Comparison of ENCODE assay signal across 15 cellular contexts in the genomic region with DNA sequence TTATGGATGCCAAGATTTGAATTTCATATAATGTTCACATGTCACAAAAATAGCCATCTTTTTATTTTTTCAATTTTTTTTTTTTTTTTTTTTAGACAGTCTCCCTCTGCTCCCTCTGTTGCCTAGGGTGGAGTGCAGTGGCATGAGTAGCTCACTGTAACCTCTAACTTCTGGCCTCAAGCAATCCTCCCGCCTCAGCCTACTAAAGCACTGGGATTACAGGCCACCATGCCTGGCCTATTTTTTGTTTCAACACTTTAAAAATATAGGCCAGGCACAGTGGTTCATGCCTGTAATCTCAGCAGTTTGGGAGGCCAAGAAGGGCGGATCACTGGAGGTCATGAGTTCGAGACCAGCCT.
DNase-seq lines count a peak whose midpoint lies in the region; ATAC-seq and TF ChIP-seq lines count a peak whose summit lies in the region.
"Had no signal": no experiment of that assay in that cellular context is flagged by ENCODE, and none has a peak within 500 bp of the region (broad histone marks: within the 10 kb centered on the region; RNA-seq: fewer than 3 reads in every experiment).

No MANE protein-coding gene starts in this region.

- POLR2A ChIA-PET in HEK293 (lab: Yijun Ruan, JAX), result interaction anchor here (0.6 to 1.3 kb wide), 6 partner anchors 71 to 1280 kb away, joined by 3 to 5 read pairs (median 3); no protein-coding TSS in a partner anchor

- H3K4me3 ChIP-seq in HEK293 (ENCODE audit: low read depth, low read length), result no peak overlapping the region
- H3K4me3 ChIP-seq: BLaER1, SJCRH30, tibial nerve had no signal

- peaks cover 3% of the 10 kb centered on the region; the same call in 1 of the 2 replicates for H3K4me1 ChIP-seq in HEK293 (ENCODE audit: control insufficient read depth, insufficient read depth, low read length)
- H3K4me1 ChIP-seq: BLaER1, SJCRH30 had no signal

- TF ChIP-seq CTCF in HEK293 (tag by site-specific recombination; IDR thresholded peaks at IDR 0.05) (no peak), chondrocyte (IDR thresholded peaks at IDR 0.05) (no peak), osteocyte (IDR thresholded peaks at IDR 0.05) (no peak)

- ATAC-seq in GM18511 (IDR thresholded peaks at IDR 0.05; ENCODE audit: unreplicated experiment) (peak; percentile 9), GM18505 (IDR thresholded peaks at IDR 0.05; ENCODE audit: unreplicated experiment) (no peak), GM18909 (IDR thresholded peaks at IDR 0.05; ENCODE audit: poor library complexity, unreplicated experiment) (no peak)

- no peak overlapping the region for H3K27ac ChIP-seq in HEK293 (ENCODE audit: extremely low read depth, low read depth, low read length)
- H3K27ac ChIP-seq: BLaER1, SJCRH30, tibial nerve had no signal

- H3K4me1 Mint-ChIP-seq in chondrocyte (ENCODE audit: low read depth) (peaks cover 10% of the 10 kb centered on the region), osteocyte (ENCODE audit: unreplicated experiment) (peaks cover 10% of the 10 kb centered on the region)
- H3K4me1 Mint-ChIP-seq: activated CD4-positive, alpha-beta T cell treated with anti-CD3 and anti-CD28 coated beads, Interleukin-2, amount 10 ng/mL, durations not matched to agents 24 days and 14 days; memory B cell had no signal

- peaks cover 1% of the 10 kb centered on the region for H3K27me3 Mint-ChIP-seq in chondrocyte (ENCODE audit: low read depth)
- H3K27me3 Mint-ChIP-seq in osteocyte (ENCODE audit: unreplicated experiment), result no peaks in the 10 kb centered on the region
- H3K27me3 Mint-ChIP-seq: activated CD4-positive, alpha-beta T cell treated with anti-CD3 and anti-CD28 coated beads, Interleukin-2, amount 10 ng/mL, durations not matched to agents 24 days and 14 days had no signal

- CTCF ChIA-PET in HEK293 (lab: Yijun Ruan, JAX), result interaction anchor here (0.5 to 2.5 kb wide), 31 partner anchors 15 to 1792 kb away, joined by 3 to 16 read pairs (median 4); no protein-coding TSS in a partner anchor

- no peaks in the 10 kb centered on the region for H3K36me3 ChIP-seq in HEK293 (ENCODE audit: control insufficient read depth in 2 of 2, insufficient read depth in 1 of 2, low read length in 2 of 2)
- H3K36me3 ChIP-seq: BLaER1, SJCRH30, tibial nerve had no signal

- no peaks in the 10 kb centered on the region for H3K9me3 ChIP-seq in HEK293 (ENCODE audit: control insufficient read depth, insufficient read depth, low read depth, low read length)
- H3K9me3 ChIP-seq: BLaER1, SJCRH30, tibial nerve had no signal

- DNase-seq in chondrocyte (ENCODE audit: low spot score) (no peak), osteocyte (ENCODE audit: extremely low spot score, unreplicated experiment) (no peak)
- DNase-seq in stimulated activated CD8-positive, alpha-beta memory T cell treated with anti-CD3 and anti-CD28 coated beads, Interleukin-4, amount 100 ng/mL, for 48 hours, result no peak

- H3K36me3 Mint-ChIP-seq in chondrocyte (ENCODE audit: low read depth), result no peaks in the 10 kb centered on the region
- no peaks in the 10 kb centered on the region for H3K36me3 Mint-ChIP-seq in osteocyte (ENCODE audit: unreplicated experiment)
- H3K36me3 Mint-ChIP-seq: activated naive CD4-positive, alpha-beta T cell treated with anti-CD3 and anti-CD28 coated beads, Interleukin-2, amount 50 U/mL, for 72 hours; memory B cell; T-cell had no signal

- H3K27ac Mint-ChIP-seq in chondrocyte (ENCODE audit: unreplicated experiment), result peak overlapping the region; percentile 79
- H3K27ac Mint-ChIP-seq in osteocyte (ENCODE audit: unreplicated experiment), result peak overlapping the region; percentile 36
- H3K27ac Mint-ChIP-seq: activated CD4-positive, alpha-beta T cell treated with anti-CD3 and anti-CD28 coated beads, Interleukin-2, amount 10 ng/mL, durations not matched to agents 24 days and 14 days; activated naive CD4-positive, alpha-beta T cell treated with anti-CD3 and anti-CD28 coated beads, Interleukin-2, amount 50 U/mL, for 72 hours; memory B cell; T-cell had no signal

- no peak overlapping the region for H3K4me3 Mint-ChIP-seq in chondrocyte (ENCODE audit: unreplicated experiment)
- no peak overlapping the region for H3K4me3 Mint-ChIP-seq in osteocyte (ENCODE audit: unreplicated experiment)
- H3K4me3 Mint-ChIP-seq: activated CD4-positive, alpha-beta T cell treated with anti-CD3 and anti-CD28 coated beads, Interleukin-2, amount 10 ng/mL, durations not matched to agents 24 days and 14 days; memory B cell; neural crest cell; T-cell had no signal

- no peak for TF ChIP-seq POLR2A in GM18505 (IDR thresholded peaks at IDR 0.05; ENCODE audit: borderline replicate concordance, extremely low read depth, insufficient read depth, insufficient read length)

- H3K9me3 Mint-ChIP-seq in chondrocyte (ENCODE audit: low read depth) (peaks cover 8% of the 10 kb centered on the region), osteocyte (ENCODE audit: unreplicated experiment) (no peaks in the 10 kb centered on the region)
- H3K9me3 Mint-ChIP-seq: activated CD4-positive, alpha-beta T cell treated with anti-CD3 and anti-CD28 coated beads, Interleukin-2, amount 10 ng/mL, durations not matched to agents 24 days and 14 days; activated naive CD4-positive, alpha-beta T cell treated with anti-CD3 and anti-CD28 coated beads, Interleukin-2, amount 50 U/mL, for 72 hours; memory B cell; T-cell had no signal

TF ChIP-seq in HEK293, 187 proteins besides CTCF, POLR2A, EP300 and RAD21:
- TF ChIP-seq ZNF335 (tag by site-specific recombination; conservative IDR thresholded peaks at IDR 0.05), result 0 out of 2 replicates have a peak, but pooled peaks have one; percentile 0
- TF ChIP-seq ZNF354C (tag by site-specific recombination; IDR thresholded peaks at IDR 0.05; ENCODE audit: borderline replicate concordance, low read depth), result no peak
- no peak for TF ChIP-seq MYNN (tag by site-specific recombination; IDR thresholded peaks at IDR 0.05; ENCODE audit: borderline replicate concordance)
- TF ChIP-seq, protein P1, sequence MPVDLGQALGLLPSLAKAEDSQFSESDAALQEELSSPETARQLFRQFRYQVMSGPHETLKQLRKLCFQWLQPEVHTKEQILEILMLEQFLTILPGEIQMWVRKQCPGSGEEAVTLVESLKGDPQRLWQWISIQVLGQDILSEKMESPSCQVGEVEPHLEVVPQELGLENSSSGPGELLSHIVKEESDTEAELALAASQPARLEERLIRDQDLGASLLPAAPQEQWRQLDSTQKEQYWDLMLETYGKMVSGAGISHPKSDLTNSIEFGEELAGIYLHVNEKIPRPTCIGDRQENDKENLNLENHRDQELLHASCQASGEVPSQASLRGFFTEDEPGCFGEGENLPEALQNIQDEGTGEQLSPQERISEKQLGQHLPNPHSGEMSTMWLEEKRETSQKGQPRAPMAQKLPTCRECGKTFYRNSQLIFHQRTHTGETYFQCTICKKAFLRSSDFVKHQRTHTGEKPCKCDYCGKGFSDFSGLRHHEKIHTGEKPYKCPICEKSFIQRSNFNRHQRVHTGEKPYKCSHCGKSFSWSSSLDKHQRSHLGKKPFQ (tag by site-specific recombination; IDR thresholded peaks at IDR 0.05), result no peak
